Comparison of ENCODE assay signal across 1 cellular context in the genomic region with DNA sequence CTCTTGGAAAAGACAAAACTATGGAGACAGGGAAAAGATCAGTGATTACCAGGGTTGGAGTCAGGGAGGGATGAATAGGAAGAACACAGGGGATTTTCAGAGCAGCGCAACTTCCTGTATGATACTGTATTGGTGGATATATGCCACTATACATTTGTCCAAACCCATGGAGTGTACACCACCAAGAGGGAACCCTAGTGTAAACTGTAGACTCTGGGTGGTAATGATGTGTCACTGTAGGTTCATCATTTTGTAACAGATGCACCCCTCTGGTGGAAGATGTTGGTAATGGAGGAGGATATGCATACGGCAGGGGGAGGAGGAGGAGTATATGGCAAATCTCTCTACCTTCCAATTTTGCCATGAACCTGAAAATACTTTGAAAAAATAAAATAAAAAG.
TF ChIP-seq lines count a peak whose summit lies in the region.

No MANE protein-coding gene starts in this region.

TF ChIP-seq in GM23338, 12 proteins besides CTCF, POLR2A, EP300 and RAD21 (continued from another document):
- no peak for TF ChIP-seq NANOG (IDR thresholded peaks at IDR 0.05; ENCODE audit: borderline replicate concordance)
